ENCODE assay signal across 1 cellular context in the genomic region with DNA sequence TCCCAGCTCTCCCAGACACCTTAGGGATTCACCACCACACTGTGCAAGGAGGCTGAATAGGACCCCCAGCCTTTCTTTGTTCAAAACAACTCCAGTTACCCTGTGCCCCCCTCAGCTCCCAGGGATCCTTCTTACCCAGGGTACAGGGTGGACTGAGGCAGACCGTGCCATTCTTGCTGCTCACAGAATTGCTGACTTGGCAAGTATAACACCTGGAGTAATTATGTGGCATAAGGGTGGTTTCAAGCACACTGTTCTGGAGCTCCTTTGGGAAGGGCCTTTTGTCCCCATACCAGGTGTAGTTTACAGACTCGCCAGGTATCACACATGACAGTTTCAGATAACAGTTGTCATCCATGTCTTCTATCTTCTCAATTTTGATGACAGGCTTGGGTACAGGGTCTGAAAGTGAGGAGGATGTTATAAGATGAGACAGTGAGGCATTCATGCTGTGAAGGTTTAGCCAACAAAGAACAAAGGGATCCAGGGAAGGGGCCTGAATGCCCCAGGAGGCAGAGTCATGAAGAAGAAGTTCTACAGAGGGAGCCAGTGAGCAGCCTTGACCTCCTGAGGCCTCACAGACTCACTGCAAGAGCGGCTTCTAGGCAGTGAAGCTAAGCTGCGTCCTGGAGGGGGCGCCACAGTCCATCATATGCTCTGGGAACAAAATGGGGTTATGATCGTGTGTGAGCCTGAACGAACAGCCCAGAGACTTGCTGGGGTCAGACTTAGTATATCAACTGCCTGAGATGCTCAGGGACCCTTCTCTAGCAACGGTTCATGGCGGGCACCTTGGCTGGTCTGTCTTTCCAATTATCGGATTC.
TF ChIP-seq lines count a peak whose summit lies in the region.

No MANE protein-coding gene starts in this region.

TF ChIP-seq in HepG2, 621 proteins besides CTCF, POLR2A, EP300 and RAD21:
- TF ChIP-seq STAG1 (CRISPR knock-in tag; IDR thresholded peaks at IDR 0.05), result peak; percentile 62
- TF ChIP-seq MAFK (conservative IDR thresholded peaks at IDR 0.05 in 1 of 2, IDR thresholded peaks at IDR 0.05 in 1 of 2; ENCODE audit: low read length in 2 of 2), result peak; percentile 97 to 98
- TF ChIP-seq MAFF (IDR thresholded peaks at IDR 0.05; ENCODE audit: low read depth, low read length), result peak; percentile 97
- no peak for TF ChIP-seq SP4 (CRISPR knock-in tag; IDR thresholded peaks at IDR 0.05)
- TF ChIP-seq SUZ12 (IDR thresholded peaks at IDR 0.05; ENCODE audit: low read depth, low read length), result no peak
- peak; percentile 38; the same call in 1 of the 2 replicates for TF ChIP-seq NR2F6 (IDR thresholded peaks at IDR 0.05)
- peak; percentile 29; the same call in 1 of the 2 replicates for TF ChIP-seq NR2F6 (CRISPR knock-in tag; IDR thresholded peaks at IDR 0.05)
- peak; percentile 33 for TF ChIP-seq XRCC5 (optimal IDR thresholded peaks at IDR 0.05; ENCODE audit: low read length)
- TF ChIP-seq, protein P1, sequence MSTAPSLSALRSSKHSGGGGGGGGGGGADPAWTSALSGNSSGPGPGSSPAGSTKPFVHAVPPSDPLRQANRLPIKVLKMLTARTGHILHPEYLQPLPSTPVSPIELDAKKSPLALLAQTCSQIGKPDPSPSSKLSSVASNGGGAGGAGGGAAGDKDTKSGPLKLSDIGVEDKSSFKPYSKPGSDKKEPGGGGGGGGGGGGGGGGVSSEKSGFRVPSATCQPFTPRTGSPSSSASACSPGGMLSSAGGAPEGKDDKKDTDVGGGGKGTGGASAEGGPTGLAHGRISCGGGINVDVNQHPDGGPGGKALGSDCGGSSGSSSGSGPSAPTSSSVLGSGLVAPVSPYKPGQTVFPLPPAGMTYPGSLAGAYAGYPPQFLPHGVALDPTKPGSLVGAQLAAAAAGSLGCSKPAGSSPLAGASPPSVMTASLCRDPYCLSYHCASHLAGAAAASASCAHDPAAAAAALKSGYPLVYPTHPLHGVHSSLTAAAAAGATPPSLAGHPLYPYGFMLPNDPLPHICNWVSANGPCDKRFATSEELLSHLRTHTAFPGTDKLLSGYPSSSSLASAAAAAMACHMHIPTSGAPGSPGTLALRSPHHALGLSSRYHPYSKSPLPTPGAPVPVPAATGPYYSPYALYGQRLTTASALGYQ (CRISPR knock-in tag; IDR thresholded peaks at IDR 0.05), result no peak
TF ChIP-seq in HepG2: peak in this region for 5.
